ENCODE assay signal across 8 cellular contexts in genomic region chr6:170307080-170307545, GRCh38. TPM values are rescaled to one million over a fixed set of nuclear protein-coding genes. Genes with fewer than 3 reads are reported as not detected.
DNase-seq lines count a peak whose midpoint lies in the region; ATAC-seq, FAIRE-seq and TF ChIP-seq lines count a peak whose summit lies in the region.

No MANE protein-coding gene starts in this region.

- peak overlapping the region in 1 of 2 experiments; percentile 72 for H2BK12ac ChIP-seq in mesenchymal stem cell (ENCODE audit: low read length in 2 of 2)

- H4K91ac ChIP-seq in mesenchymal stem cell (ENCODE audit: low read length) = peak overlapping the region; percentile 98

- no peak for TF ChIP-seq EP300 in GM12878 (IDR thresholded peaks at IDR 0.05; ENCODE audit: borderline replicate concordance in 1 of 2, control insufficient read depth in 1 of 2, low read depth in 2 of 2, low read length in 2 of 2)

- H2AFZ ChIP-seq in GM12878 (ENCODE audit: control insufficient read depth, low read depth, low read length) = peak overlapping the region; percentile 77; the same call in 1 of the 2 replicates
- H2AFZ ChIP-seq in mesenchymal stem cell (ENCODE audit: low read depth, low read length) = peak overlapping the region; percentile 79

- H2BK120ac ChIP-seq in mesenchymal stem cell (ENCODE audit: low read depth, low read length) = peak overlapping the region; percentile 4

- H2BK5ac ChIP-seq in mesenchymal stem cell (ENCODE audit: low read depth, low read length, poor library complexity, severe bottlenecking) = no peak overlapping the region

- H3K27me3 ChIP-seq in GM12878 (replicated peaks in 1 of 2; ENCODE audit: control insufficient read depth in 2 of 2, insufficient read depth in 2 of 2, low read length in 1 of 2) (no peaks in the 10 kb centered on the region), mesenchymal stem cell (ENCODE audit: control insufficient read depth in 1 of 2, insufficient read depth in 1 of 2, low read length in 2 of 2) (no peaks in the 10 kb centered on the region)

- no peak for DNase-seq in activated naive CD4-positive, alpha-beta T cell treated with anti-CD3 and anti-CD28 coated beads, Interleukin-2, amount 50 U/mL, for 16 hours
- DNase-seq in GM12878 (ENCODE audit: low read depth, low spot score) (no peak), mesenchymal stem cell (no peak), frontal cortex (ENCODE audit: low spot score in 2 of 2) (no peak), DMS 273 treated with DMSO at 0.1 percent for 48 hours (lab: John Stamatoyannopoulos, UW) (no peak), NCI-H510A treated with DMSO at 0.1 percent for 48 hours (lab: John Stamatoyannopoulos, UW) (no peak)

- no peak for TF ChIP-seq POLR2A in GM12878 (IDR thresholded peaks at IDR 0.05; ENCODE audit: low read depth, low read length)

- H3K18ac ChIP-seq in mesenchymal stem cell (ENCODE audit: low read depth in 1 of 2, low read length in 2 of 2) = peak overlapping the region; percentile 85 to 94

- H3K4me1 Mint-ChIP-seq in activated naive CD4-positive, alpha-beta T cell treated with anti-CD3 and anti-CD28 coated beads, Interleukin-2, amount 50 U/mL, for 24 hours = peaks cover 46% of the 10 kb centered on the region

- H2BK15ac ChIP-seq in mesenchymal stem cell (ENCODE audit: low read depth, poor library complexity, severe bottlenecking) = peak overlapping the region; percentile 44

- H3K4me3 ChIP-seq in GM12878 = peak overlapping the region; percentile 94
- peak overlapping the region; percentile 97 to 99 for H3K4me3 ChIP-seq in mesenchymal stem cell (ENCODE audit: insufficient read depth in 1 of 2, low read depth in 1 of 2, low read length in 2 of 2)
- peak overlapping the region; percentile 88 for H3K4me3 ChIP-seq in urinary bladder (ENCODE audit: low read depth, low read length)

- H3K9me3 Mint-ChIP-seq in activated naive CD4-positive, alpha-beta T cell treated with anti-CD3 and anti-CD28 coated beads, Interleukin-2, amount 50 U/mL, for 24 hours = no peaks in the 10 kb centered on the region

- no peak for TF ChIP-seq RAD21 in GM12878 (IDR thresholded peaks at IDR 0.05; ENCODE audit: insufficient read depth, low read depth, low read length)

- no peak for ATAC-seq in GM12878

- POLR2A ChIA-PET in GM12878 (lab: Charles Lee) = no interaction called here

- intact Hi-C loops in GM12878 (cut with micrococcal nuclease; ENCODE audit: unreplicated experiment) = loop anchor here (5.0 to 10.0 kb wide), 2 partner anchors 210 to 582 kb away; partner anchors contain the start of gene PHF10

- under 1% methylated on average over 15 of the region's 15 CpGs for WGBS in GM12878 (ENCODE audit: insufficient coverage, insufficient replicate concordance, low lambda C conversion rate, missing lambda C conversion rate)
- WGBS in mesenchymal stem cell = 34% methylated on average over 12 of the region's 15 CpGs
- 6% methylated on average over 15 of the region's 15 CpGs for WGBS in urinary bladder

- H3K4ac ChIP-seq in mesenchymal stem cell (ENCODE audit: low read depth in 1 of 2, low read length in 2 of 2) = peak overlapping the region; percentile 85 to 86

- H3K23ac ChIP-seq in mesenchymal stem cell (ENCODE audit: low read length in 2 of 2) = peak overlapping the region in 1 of 2 experiments; percentile 79

- H3K4me3 Mint-ChIP-seq in activated naive CD4-positive, alpha-beta T cell treated with anti-CD3 and anti-CD28 coated beads, Interleukin-2, amount 50 U/mL, for 24 hours = peak overlapping the region; percentile 96

- H3K27ac ChIP-seq in GM12878 (ENCODE audit: control insufficient read depth, insufficient read depth) (peak overlapping the region; percentile 84), mesenchymal stem cell (ENCODE audit: low read length, poor library complexity, severe bottlenecking) (no peak overlapping the region), urinary bladder (ENCODE audit: low read depth) (peak overlapping the region; percentile 81)

- peaks cover 3% of the 10 kb centered on the region for H3K36me3 Mint-ChIP-seq in activated naive CD4-positive, alpha-beta T cell treated with anti-CD3 and anti-CD28 coated beads, Interleukin-2, amount 50 U/mL, for 24 hours

- H4K20me1 ChIP-seq in GM12878 (ENCODE audit: control insufficient read depth, insufficient read depth) = no peaks in the 10 kb centered on the region

- CTCF ChIA-PET in GM12878 (lab: Yijun Ruan, JAX) = interaction anchor here (0.6 kb wide), 1 partner anchor 210 kb away, joined by 3 read pairs; no protein-coding TSS in a partner anchor

- H3K4me1 ChIP-seq in GM12878 (ENCODE audit: control insufficient read depth, insufficient read depth, low read length) = peaks cover 5% of the 10 kb centered on the region; the same call in 1 of the 2 replicates
- H3K4me1 ChIP-seq in mesenchymal stem cell (ENCODE audit: control insufficient read depth, insufficient read depth, low read depth, low read length) = peaks cover 13% of the 10 kb centered on the region
- H3K4me1 ChIP-seq in urinary bladder (ENCODE audit: insufficient read depth) = peaks cover 1% of the 10 kb centered on the region

- RAD21 ChIA-PET in GM12878 (lab: Charles Lee; ENCODE audit: unreplicated experiment) = interaction anchor here (0.9 to 1.7 kb wide), 2 partner anchors 156 to 210 kb away, joined by 3 to 4 read pairs; no protein-coding TSS in a partner anchor

- peak overlapping the region; percentile 78 for H3K4me2 ChIP-seq in GM12878 (ENCODE audit: control insufficient read depth, insufficient read depth)
- peak overlapping the region; percentile 72 for H3K4me2 ChIP-seq in mesenchymal stem cell (ENCODE audit: low read length, poor library complexity, severe bottlenecking)

- H3K9ac ChIP-seq in GM12878 (ENCODE audit: control insufficient read depth, insufficient read depth, low read length) (peak overlapping the region; percentile 74), mesenchymal stem cell (ENCODE audit: low read length) (peak overlapping the region; percentile 98)

- SMC1A ChIA-PET in GM12878 (lab: Charles Lee; ENCODE audit: uncharacterized antibody, unreplicated experiment) = interaction anchor here (1.2 kb wide), 1 partner anchor 167 kb away, joined by 3 read pairs; no protein-coding TSS in a partner anchor

- H4K8ac ChIP-seq in mesenchymal stem cell (ENCODE audit: low read length) = peak overlapping the region; percentile 98

- peaks cover 52% of the 10 kb centered on the region for H3K79me2 ChIP-seq in GM12878 (ENCODE audit: control insufficient read depth, insufficient read depth, low read length)

- H3K36me3 ChIP-seq in GM12878 (ENCODE audit: control insufficient read depth in 2 of 2, insufficient read depth in 2 of 2, low read length in 1 of 2) (no peaks in the 10 kb centered on the region), mesenchymal stem cell (ENCODE audit: control insufficient read depth in 1 of 2, insufficient read depth in 2 of 2, low read depth in 1 of 2, low read length in 2 of 2) (peaks cover 0 to 10% of the 10 kb centered on the region in 2 experiments), urinary bladder (ENCODE audit: insufficient read depth) (no peaks in the 10 kb centered on the region)

- peaks cover 4% of the 10 kb centered on the region for H3K27me3 Mint-ChIP-seq in activated naive CD4-positive, alpha-beta T cell treated with anti-CD3 and anti-CD28 coated beads, Interleukin-2, amount 50 U/mL, for 24 hours

- peak overlapping the region in 1 of 2 experiments; percentile 99 for H3K14ac ChIP-seq in mesenchymal stem cell (ENCODE audit: low read length in 2 of 2)

- no peak for TF ChIP-seq CTCF in GM12878 (IDR thresholded peaks at IDR 0.05 in 2 of 3, conservative IDR thresholded peaks at IDR 0.05 in 1 of 3; ENCODE audit: control insufficient read depth in 2 of 3, extremely low read depth in 1 of 3, insufficient read depth in 1 of 3, low read depth in 3 of 3, low read length in 3 of 3)

- H3K27ac Mint-ChIP-seq in activated naive CD4-positive, alpha-beta T cell treated with anti-CD3 and anti-CD28 coated beads, Interleukin-2, amount 50 U/mL, for 24 hours = peak overlapping the region; percentile 85

- no peak for FAIRE-seq in GM12878 (lab: Jason Lieb, UNC)
- no peak for FAIRE-seq in frontal cortex (lab: Jason Lieb, UNC)

- no peaks in the 10 kb centered on the region; the same call in 2 of the 3 replicates for H3K9me3 ChIP-seq in GM12878 (replicated peaks; ENCODE audit: control insufficient read depth, insufficient read depth, low read length)
- H3K9me3 ChIP-seq in mesenchymal stem cell (ENCODE audit: control insufficient read depth, low read length) = no peaks in the 10 kb centered on the region

- peaks cover 11% of the 10 kb centered on the region for H3K79me1 ChIP-seq in mesenchymal stem cell (replicated peaks; ENCODE audit: low read length, poor library complexity, severe bottlenecking)

- in situ Hi-C loops in GM12878 (cut with MboI) = no loop called here

- BruUV-seq in GM12878 (replicated peaks; lab: Mats Ljungman, UMichigan) = no TSS peak

- peak overlapping the region; percentile 72 for H2AK5ac ChIP-seq in mesenchymal stem cell (ENCODE audit: low read length, severe bottlenecking)

RNA-seq across cellular contexts. Expression of gene FAM120B, which starts 0.6 kb away (rescaled TPM):
- total RNA-seq in GM12878 (2013; cell fraction: nucleolus; rRNA removed) = 72.4 and 76.8 TPM in 2 replicates
- total RNA-seq in GM12878 (2014; rRNA removed) (12.8 and 13.0 TPM in 2 replicates), GM12878 (2014; rRNA removed; fragmentation: Illumina TruSeq; extraction: Trizol) (13.4 and 13.9 TPM in 2 replicates), GM12878 (2021) (20.2 and 20.8 TPM in 2 replicates), urinary bladder (30.3 TPM), frontal cortex (57.5 TPM)
- 7.8 TPM for polyA plus RNA-seq in GM12878 (2011; ENCODE audit: low read depth)
- polyA plus RNA-seq in GM12878 (2011; rRNA removed) (13.7 TPM in 2 replicates), GM12878 (2014; fragmentation: Illumina TruSeq; extraction: Trizol) (19.6 and 24.6 TPM in 2 replicates), GM12878 (2014; fragmentation: Nextera tagmentation; extraction: Ambion mirVana) (1 to 10 TPM; 3.3 to 4.8 TPM), GM12878 (2014; rRNA removed) (16.4 and 16.9 TPM in 2 replicates), GM12878 (2016; fragmentation: Nextera tagmentation; extraction: Ambion mirVana) (10 to 100 TPM; 21.1 to 21.6 TPM), urinary bladder (17.5 TPM)
- polyA plus RNA-seq in GM12878 (2011; cell fraction: cytosol; rRNA removed) = 11.0 and 12.8 TPM in 2 replicates
- polyA plus RNA-seq in GM12878 (2011; cell fraction: nucleus; rRNA removed) = 24.5 and 25.8 TPM in 2 replicates
- polyA plus RNA-seq in GM12878 (2012) = 12.2 and 14.1 TPM in 2 replicates
- 33.9 and 34.2 TPM in 2 replicates for polyA minus RNA-seq in GM12878 (2011; rRNA and poly(A)+ RNA removed)
- 5.5 and 8.2 TPM in 2 replicates for polyA minus RNA-seq in GM12878 (2011; cell fraction: cytosol; rRNA and poly(A)+ RNA removed)
- polyA minus RNA-seq in GM12878 (2011; cell fraction: nucleus; rRNA and poly(A)+ RNA removed) = 26.8 and 33.3 TPM in 2 replicates
- polyA plus RNA-seq in mesenchymal stem cell (2013, experiment 1 of 2) = 17.6 TPM
- 17.4 TPM for polyA plus RNA-seq in mesenchymal stem cell (2013, experiment 2 of 2)

RNA-seq across cellular contexts. Expression of gene DLL1, which starts 16.2 kb away (rescaled TPM):
- 3.6 and 4.7 TPM in 2 replicates for total RNA-seq in GM12878 (2013; cell fraction: nucleolus; rRNA removed)
- total RNA-seq in GM12878 (2014; rRNA removed) (0.16 and 0.23 TPM in 2 replicates), GM12878 (2014; rRNA removed; fragmentation: Illumina TruSeq; extraction: Trizol) (0.04 and 0.05 TPM in 2 replicates), GM12878 (2021) (0.54 and 0.88 TPM in 2 replicates), urinary bladder (5.9 TPM), frontal cortex (9.0 TPM)
- polyA plus RNA-seq in GM12878 (2011; ENCODE audit: low read depth) = 0.09 TPM
- polyA plus RNA-seq in GM12878 (2011; rRNA removed) (0.80 and 0.84 TPM in 2 replicates), GM12878 (2014; fragmentation: Illumina TruSeq; extraction: Trizol) (0.07 TPM in 1 of 2 replicates, not detected in the other), GM12878 (2014; fragmentation: Nextera tagmentation; extraction: Ambion mirVana) (under 1 TPM; 0.02 to 0.04 TPM), GM12878 (2014; rRNA removed) (0.32 and 1.7 TPM in 2 replicates), GM12878 (2016; fragmentation: Nextera tagmentation; extraction: Ambion mirVana) (under 1 TPM; 0.16 to 0.39 TPM), urinary bladder (22.1 TPM)
- polyA plus RNA-seq in GM12878 (2011; cell fraction: cytosol; rRNA removed) = 0.94 and 1.5 TPM in 2 replicates
- 6.7 and 7.7 TPM in 2 replicates for polyA plus RNA-seq in GM12878 (2011; cell fraction: nucleus; rRNA removed)
- polyA plus RNA-seq in GM12878 (2012) = 0.35 and 1.0 TPM in 2 replicates
- 0.37 and 0.82 TPM in 2 replicates for polyA minus RNA-seq in GM12878 (2011; rRNA and poly(A)+ RNA removed)
- polyA minus RNA-seq in GM12878 (2011; cell fraction: cytosol; rRNA and poly(A)+ RNA removed) = 0.62 and 0.67 TPM in 2 replicates
- 1.2 and 1.5 TPM in 2 replicates for polyA minus RNA-seq in GM12878 (2011; cell fraction: nucleus; rRNA and poly(A)+ RNA removed)
- polyA plus RNA-seq in mesenchymal stem cell (2013, experiment 1 of 2) = 2.9 TPM
- 2.3 TPM for polyA plus RNA-seq in mesenchymal stem cell (2013, experiment 2 of 2)
